19 cellular contexts compared by ENCODE assay signal in genomic region chr6:23503173-23503572, GRCh38.
"Had no signal": no experiment of that assay in that cellular context is flagged by ENCODE, and none has a peak within 500 bp of the region (broad histone marks: within the 10 kb centered on the region; RNA-seq: fewer than 3 reads in every experiment).

No MANE protein-coding gene starts in this region.

- H3K27ac ChIP-seq: dorsolateral prefrontal cortex, gastrocnemius medialis, lower lobe of right lung, prostate gland, right atrium auricular region, stomach, tibial artery had no signal

- H3K9me3 Mint-ChIP-seq: type B pancreatic cell had no signal

- H3K4me1 ChIP-seq: gastrocnemius medialis, lower lobe of right lung, prostate gland, right atrium auricular region, stomach, tibial artery had no signal

- H3K27me3 Mint-ChIP-seq: natural killer cell treated with Interleukin-12 subunit alpha and Interleukin-12 subunit beta and Interleukin-15 and Interleukin-18, amount 100 ng/mL, for 72 hours; type B pancreatic cell had no signal

- H3K4me3 Mint-ChIP-seq: natural killer cell treated with Interleukin-12 subunit alpha and Interleukin-12 subunit beta and Interleukin-15 and Interleukin-18, amount 100 ng/mL, for 72 hours; stimulated activated effector memory CD8-positive, alpha-beta T cell treated with anti-CD3 and anti-CD28 coated beads, Interleukin-12 subunit alpha, Interleukin-12 subunit beta, amount 100 ng/mL, for 72 hours; type B pancreatic cell had no signal

- H3K36me3 ChIP-seq: gastrocnemius medialis, lower lobe of right lung, prostate gland, right atrium auricular region, stomach, tibial artery had no signal

- H3K36me3 Mint-ChIP-seq: natural killer cell treated with Interleukin-12 subunit alpha and Interleukin-12 subunit beta and Interleukin-15 and Interleukin-18, amount 100 ng/mL, for 72 hours; stimulated activated effector memory CD8-positive, alpha-beta T cell treated with anti-CD3 and anti-CD28 coated beads, Interleukin-12 subunit alpha, Interleukin-12 subunit beta, amount 100 ng/mL, for 72 hours; type B pancreatic cell had no signal

- H3K4me3 ChIP-seq: dorsolateral prefrontal cortex, gastrocnemius medialis, lower lobe of right lung, prostate gland, right atrium auricular region, smooth muscle cell, stomach, tibial artery had no signal

- H3K4me2 ChIP-seq: smooth muscle cell had no signal

- DNase-seq: dorsolateral prefrontal cortex; effector CD4-positive, alpha-beta T cell; gastrocnemius medialis; head of caudate nucleus; left ventricle myocardium superior; lower lobe of right lung; nucleus accumbens; stimulated activated CD4-positive, alpha-beta T cell treated with anti-CD3 and anti-CD28 coated beads, Interleukin-2, amount 100 ng/mL, for 24 hours; stimulated activated CD4-positive, alpha-beta T cell treated with anti-CD3 and anti-CD28 coated beads, Interleukin-4, amount 100 ng/mL, for 24 hours; stimulated activated naive CD4-positive, alpha-beta T cell treated with Interleukin-2 at 50 U/mL for 16 hours; stomach; tibial artery had no signal

- ATAC-seq: gastrocnemius medialis; left ventricle myocardium superior; lower lobe of right lung; natural killer cell treated with Interleukin-12 subunit alpha and Interleukin-12 subunit beta and Interleukin-15 and Interleukin-18, amount 100 ng/mL, for 72 hours; sciatic nerve; stimulated activated effector memory CD8-positive, alpha-beta T cell treated with anti-CD3 and anti-CD28 coated beads, Interleukin-12 subunit alpha, Interleukin-12 subunit beta, amount 100 ng/mL, for 72 hours had no signal

- H3K4me1 Mint-ChIP-seq: stimulated activated effector memory CD8-positive, alpha-beta T cell treated with anti-CD3 and anti-CD28 coated beads, Interleukin-12 subunit alpha, Interleukin-12 subunit beta, amount 100 ng/mL, for 72 hours had no signal

- H3K27ac Mint-ChIP-seq: natural killer cell treated with Interleukin-12 subunit alpha and Interleukin-12 subunit beta and Interleukin-15 and Interleukin-18, amount 100 ng/mL, for 72 hours; stimulated activated effector memory CD8-positive, alpha-beta T cell treated with anti-CD3 and anti-CD28 coated beads, Interleukin-12 subunit alpha, Interleukin-12 subunit beta, amount 100 ng/mL, for 72 hours; type B pancreatic cell had no signal

- H3K27me3 ChIP-seq: dorsolateral prefrontal cortex, gastrocnemius medialis, right atrium auricular region, stomach, tibial artery had no signal
